In genomic region chr4:80207664-80208063, GRCh38 we compare ENCODE assay signal across 16 cellular contexts. TPM values are rescaled to one million over a fixed set of nuclear protein-coding genes. Genes with fewer than 3 reads are reported as not detected.
DNase-seq lines count a peak whose midpoint lies in the region; ATAC-seq, FAIRE-seq and TF ChIP-seq lines count a peak whose summit lies in the region.
"Had no signal": no experiment of that assay in that cellular context is flagged by ENCODE, and none has a peak within 500 bp of the region (broad histone marks: within the 10 kb centered on the region; RNA-seq: fewer than 3 reads in every experiment).

No MANE protein-coding gene starts in this region.

- peaks cover 25% of the 10 kb centered on the region for H3K27me3 Mint-ChIP-seq in stimulated activated naive CD8-positive, alpha-beta T cell treated with anti-CD3 and anti-CD28 coated beads, Interleukin-15, Interleukin-2, amounts not matched to agents 100 ng/mL and 50 ng/mL, for 24 hours
- peaks cover 56% of the 10 kb centered on the region for H3K27me3 Mint-ChIP-seq in neural progenitor cell (ENCODE audit: insufficient read depth, low read depth)
- H3K27me3 Mint-ChIP-seq in naive thymus-derived CD4-positive, alpha-beta T cell: peaks cover 0 to 49% (median 18%) of the 10 kb centered on the region in 5 donors

- no peak overlapping the region for H3K18ac ChIP-seq in H1 (ENCODE audit: extremely low read depth, low read length)

- peak overlapping the region; percentile 50 for H3K27ac Mint-ChIP-seq in stimulated activated naive CD8-positive, alpha-beta T cell treated with anti-CD3 and anti-CD28 coated beads, Interleukin-15, Interleukin-2, amounts not matched to agents 100 ng/mL and 50 ng/mL, for 24 hours
- H3K27ac Mint-ChIP-seq in neural progenitor cell: no peak overlapping the region
- H3K27ac Mint-ChIP-seq in naive thymus-derived CD4-positive, alpha-beta T cell: peak overlapping the region in 1 of 9 donors; percentile 3
- H3K27ac Mint-ChIP-seq: CD4-positive, alpha-beta T cell had no signal

- H3K9me3 Mint-ChIP-seq in stimulated activated naive CD8-positive, alpha-beta T cell treated with anti-CD3 and anti-CD28 coated beads, Interleukin-15, Interleukin-2, amounts not matched to agents 100 ng/mL and 50 ng/mL, for 24 hours: no peaks in the 10 kb centered on the region
- H3K9me3 Mint-ChIP-seq in neural progenitor cell: peaks cover 11% of the 10 kb centered on the region
- no peaks in the 10 kb centered on the region for H3K9me3 Mint-ChIP-seq in naive thymus-derived CD4-positive, alpha-beta T cell
- H3K9me3 Mint-ChIP-seq: CD4-positive, alpha-beta T cell had no signal

- H3K9me3 ChIP-seq in H1 (ENCODE audit: insufficient read depth in 2 of 2, low read depth in 1 of 2, low read length in 1 of 2): no peaks in the 10 kb centered on the region
- no peaks in the 10 kb centered on the region for H3K9me3 ChIP-seq in neural progenitor cell (ENCODE audit: low read depth)
- H3K9me3 ChIP-seq in naive thymus-derived CD4-positive, alpha-beta T cell (ENCODE audit: control insufficient read depth in 2 of 3, low read length in 3 of 3): no peaks in the 10 kb centered on the region

- H3F3A ChIP-seq in neural progenitor cell (ENCODE audit: low read depth): peaks cover 10% of the 10 kb centered on the region

- peak overlapping the region; percentile 50 to 72 for H3K4me2 ChIP-seq in H1 (ENCODE audit: insufficient read depth in 1 of 2, low read depth in 2 of 2, low read length in 2 of 2)
- peak overlapping the region; percentile 57 for H3K4me2 ChIP-seq in neural progenitor cell

- no peak overlapping the region for H4K8ac ChIP-seq in H1 (ENCODE audit: extremely low read depth, insufficient read depth, low read length)

- no peak for TF ChIP-seq RAD21 in H1 (IDR thresholded peaks at IDR 0.05 in 1 of 2, conservative IDR thresholded peaks at IDR 0.05 in 1 of 2; ENCODE audit: low read depth in 2 of 2, low read length in 2 of 2)

- ATAC-seq in stimulated activated naive CD8-positive, alpha-beta T cell treated with anti-CD3 and anti-CD28 coated beads, Interleukin-15, Interleukin-2, amounts not matched to agents 100 U/mL and 50 U/mL, for 24 hours: no peak
- no peak for ATAC-seq in naive thymus-derived CD4-positive, alpha-beta T cell
- ATAC-seq in GM21576 (IDR thresholded peaks at IDR 0.05; ENCODE audit: unreplicated experiment): no peak
- ATAC-seq: Panc1 had no signal

- H3K23ac ChIP-seq in H1 (ENCODE audit: insufficient read length): no peak overlapping the region

- POLR2A ChIA-PET in H1 (lab: Charles Lee; ENCODE audit: partially characterized antibody): no interaction called here
- POLR2A ChIA-PET in naive thymus-derived CD4-positive, alpha-beta T cell (lab: Charles Lee): no interaction called here

- H4K5ac ChIP-seq in H1 (ENCODE audit: insufficient read length, low read depth, low read length): no peak overlapping the region

- TF ChIP-seq CTCF in H1 (IDR thresholded peaks at IDR 0.05; ENCODE audit: control extremely low read depth in 1 of 3, insufficient read depth in 1 of 3, low read depth in 1 of 3, low read length in 3 of 3): no peak
- TF ChIP-seq CTCF in neural progenitor cell (IDR thresholded peaks at IDR 0.05): no peak

- no peak overlapping the region; a peak in 1 of 7 replicates for H3K9ac ChIP-seq in H1 (replicated peaks in 1 of 4; ENCODE audit: extremely low read depth in 1 of 4, low read depth in 3 of 4, low read length in 3 of 4)
- no peak overlapping the region for H3K9ac ChIP-seq in neural progenitor cell

- H4K91ac ChIP-seq in H1 (replicated peaks; ENCODE audit: insufficient read length, low read length): no peak overlapping the region

- no peak overlapping the region for H2BK20ac ChIP-seq in H1 (ENCODE audit: low read length)

- H4K20me1 ChIP-seq in H1 (replicated peaks in 1 of 2; ENCODE audit: control insufficient read depth in 1 of 2, insufficient read depth in 2 of 2, low read length in 2 of 2) (peaks cover 9 to 23% of the 10 kb centered on the region in 2 experiments), neural progenitor cell (ENCODE audit: low read depth) (peaks cover 31% of the 10 kb centered on the region)

- FAIRE-seq in H1 (lab: Jason Lieb, UNC): no peak
- FAIRE-seq: D721Med had no signal

- H3K4ac ChIP-seq in H1 (replicated peaks; ENCODE audit: insufficient read length, low read depth, low read length): no peak overlapping the region

- H3K79me1 ChIP-seq in H1 (ENCODE audit: low read depth, low read length): no peaks in the 10 kb centered on the region

- H3K36me3 ChIP-seq in H1 (ENCODE audit: control insufficient read depth in 2 of 4, insufficient read depth in 4 of 4, low read length in 3 of 4) (peaks cover 0 to 1% (median 0%) of the 10 kb centered on the region in 4 experiments; a peak in 1 of 8 replicates), neural progenitor cell (no peaks in the 10 kb centered on the region)
- no peaks in the 10 kb centered on the region for H3K36me3 ChIP-seq in naive thymus-derived CD4-positive, alpha-beta T cell (ENCODE audit: control insufficient read depth in 2 of 3, insufficient read depth in 3 of 3, low read length in 3 of 3)

- H2BK120ac ChIP-seq in H1 (replicated peaks; ENCODE audit: low read depth, low read length): no peak overlapping the region

- no peaks in the 10 kb centered on the region for H3K79me2 ChIP-seq in H1 (ENCODE audit: control insufficient read depth in 1 of 2, insufficient read depth in 2 of 2, low read length in 2 of 2)
- H3K79me2 ChIP-seq in neural progenitor cell (ENCODE audit: low read depth): no peaks in the 10 kb centered on the region

- H3K27ac ChIP-seq in H1 (ENCODE audit: low read depth, low read length): no peak overlapping the region
- H3K27ac ChIP-seq in neural progenitor cell: no peak overlapping the region
- no peak overlapping the region for H3K27ac ChIP-seq in naive thymus-derived CD4-positive, alpha-beta T cell (ENCODE audit: low read depth, low read length)

- H3K4me1 ChIP-seq in H1 (replicated peaks in 1 of 4; ENCODE audit: control insufficient read depth in 3 of 4, insufficient read depth in 4 of 4, low read length in 3 of 4): peaks cover 0 to 14% (median 3%) of the 10 kb centered on the region in 4 experiments; a peak in 4 of 7 replicates
- peaks cover 7% of the 10 kb centered on the region for H3K4me1 ChIP-seq in neural progenitor cell
- no peaks in the 10 kb centered on the region for H3K4me1 ChIP-seq in naive thymus-derived CD4-positive, alpha-beta T cell (ENCODE audit: control insufficient read depth in 2 of 2, insufficient read depth in 2 of 2, low read length in 2 of 2)

- TF ChIP-seq POLR2A in H1 (IDR thresholded peaks at IDR 0.05; ENCODE audit: control extremely low read depth in 1 of 2, low read depth in 2 of 2, low read length in 2 of 2): no peak

- H3K4me3 Mint-ChIP-seq in stimulated activated naive CD8-positive, alpha-beta T cell treated with anti-CD3 and anti-CD28 coated beads, Interleukin-15, Interleukin-2, amounts not matched to agents 100 ng/mL and 50 ng/mL, for 24 hours: no peak overlapping the region
- no peak overlapping the region for H3K4me3 Mint-ChIP-seq in neural progenitor cell
- no peak overlapping the region for H3K4me3 Mint-ChIP-seq in naive thymus-derived CD4-positive, alpha-beta T cell

- no peak overlapping the region for H2BK5ac ChIP-seq in H1 (ENCODE audit: low read depth, low read length)

- H3K27me3 ChIP-seq in H1 (replicated peaks in 1 of 4; ENCODE audit: control insufficient read depth in 3 of 4, extremely low read depth in 1 of 4, insufficient read depth in 3 of 4, low read length in 3 of 4) (peaks cover 55 to 80% (median 70%) of the 10 kb centered on the region in 4 experiments), neural progenitor cell (peaks cover 100% of the 10 kb centered on the region)
- H3K27me3 ChIP-seq in naive thymus-derived CD4-positive, alpha-beta T cell (ENCODE audit: control insufficient read depth in 2 of 2, insufficient read depth in 2 of 2, low read length in 2 of 2): no peaks in the 10 kb centered on the region

- H2AFZ ChIP-seq in H1 (ENCODE audit: low read length) (no peak overlapping the region), neural progenitor cell (replicated peaks) (no peak overlapping the region)

- H2BK15ac ChIP-seq in H1 (ENCODE audit: low read length): no peak overlapping the region

- H3K14ac ChIP-seq in H1 (ENCODE audit: insufficient read length): no peak overlapping the region

- H2AK5ac ChIP-seq in H1 (ENCODE audit: low read depth, low read length): 0 out of 2 replicates have a peak overlapping the region, but pooled peaks have one; percentile 57

- no peaks in the 10 kb centered on the region for H3K36me3 Mint-ChIP-seq in stimulated activated naive CD8-positive, alpha-beta T cell treated with anti-CD3 and anti-CD28 coated beads, Interleukin-15, Interleukin-2, amounts not matched to agents 100 ng/mL and 50 ng/mL, for 24 hours (ENCODE audit: low read depth)
- peaks cover 12% of the 10 kb centered on the region for H3K36me3 Mint-ChIP-seq in neural progenitor cell
- peaks cover 0 to 2% (median 0%) of the 10 kb centered on the region in 5 donors for H3K36me3 Mint-ChIP-seq in naive thymus-derived CD4-positive, alpha-beta T cell

- 0 out of 2 replicates have a peak overlapping the region, but pooled peaks have one; percentile 41 for H2BK12ac ChIP-seq in H1 (ENCODE audit: low read depth, low read length)

- CTCF ChIA-PET in H1 (lab: Charles Lee; ENCODE audit: partially characterized antibody): interaction anchor here (1.2 to 3.5 kb wide), 5 partner anchors 8 to 23 kb away, joined by 4 to 10 read pairs (median 6); partner anchors contain the start of gene PRDM8
- CTCF ChIA-PET in naive thymus-derived CD4-positive, alpha-beta T cell (lab: Charles Lee): interaction anchor here (0.7 to 0.8 kb wide), 3 partner anchors 11 to 232 kb away, joined by 3 read pairs; partner anchors contain the start of gene PRDM8

- 68% methylated on average over 10 of the region's 10 CpGs; no CpG with 5 or more reads in 1 of the 2 experiments for WGBS in H1 (ENCODE audit: extremely low coverage in 1 of 2, insufficient coverage in 1 of 2, insufficient read length in 1 of 2, insufficient replicate concordance in 2 of 2, low coverage in 1 of 2, low lambda C conversion rate in 2 of 2, missing lambda C conversion rate in 1 of 2), 2 experiments

- peaks cover 7% of the 10 kb centered on the region for H3K4me1 Mint-ChIP-seq in stimulated activated naive CD8-positive, alpha-beta T cell treated with anti-CD3 and anti-CD28 coated beads, Interleukin-15, Interleukin-2, amounts not matched to agents 100 ng/mL and 50 ng/mL, for 24 hours (ENCODE audit: low read depth)
- H3K4me1 Mint-ChIP-seq in neural progenitor cell: peaks cover 5% of the 10 kb centered on the region
- H3K4me1 Mint-ChIP-seq in naive thymus-derived CD4-positive, alpha-beta T cell: peaks cover 0 to 8% (median 6%) of the 10 kb centered on the region in 7 donors

- no peak for TF ChIP-seq EP300 in H1 (IDR thresholded peaks at IDR 0.05; ENCODE audit: borderline replicate concordance in 1 of 2, low read depth in 2 of 2, low read length in 2 of 2)

- no peak for DNase-seq in stimulated activated naive CD8-positive, alpha-beta T cell treated with anti-CD3 and anti-CD28 coated beads, Interleukin-15, Interleukin-2, amounts not matched to agents 100 U/mL and 50 U/mL, for 24 hours
- no peak for DNase-seq in H1 (ENCODE audit: low read depth in 1 of 2, low spot score in 2 of 2)
- DNase-seq in neural progenitor cell (ENCODE audit: low spot score): no peak
- no peak for DNase-seq in naive thymus-derived CD4-positive, alpha-beta T cell
- no peak for DNase-seq in activated CD4-positive, alpha-beta T cell treated with anti-CD3 and anti-CD28 coated beads for 1 hour
- DNase-seq: AML-193; CD4-positive, alpha-beta T cell; DMS79 treated with DMSO at 0.1 percent for 48 hours; GDM1; GOT3; NCI-H187 treated with DMSO at 0.1 percent for 48 hours; NCI-H446 had no signal

- H3K4me3 ChIP-seq in H1 (ENCODE audit: extremely low read depth in 1 of 4, insufficient read depth in 2 of 4, low read depth in 3 of 4, low read length in 4 of 4) (peak overlapping the region in 1 of 4 experiments; percentile 51; a peak in 2 of 8 replicates), neural progenitor cell (no peak overlapping the region)
- no peak overlapping the region for H3K4me3 ChIP-seq in naive thymus-derived CD4-positive, alpha-beta T cell (ENCODE audit: low read length)

- intact Hi-C loops in naive thymus-derived CD4-positive, alpha-beta T cell (cut with micrococcal nuclease): no loop called here

- peaks cover 8% of the 10 kb centered on the region; the same call in 1 of the 2 replicates for H3K23me2 ChIP-seq in H1 (ENCODE audit: low read depth, low read length)

- H3K56ac ChIP-seq in H1 (replicated peaks; ENCODE audit: insufficient read length, low read depth, low read length): peak overlapping the region; percentile 100

RNA-seq across cellular contexts. Expression of gene PRDM8, which starts 10.4 kb away (rescaled TPM):
- 0.10 TPM in 1 of 2 replicates, not detected in the other for total RNA-seq in H1 (2021; fragmentation: NEBNext Ultra II Directional; extraction: Animal tissue kit (Norgen Biotek cat#: 25700))
- 0.03 TPM in 1 of 2 replicates, not detected in the other for polyA plus RNA-seq in H1 (2011; rRNA removed)
- polyA plus RNA-seq in H1 (2011; cell fraction: cytosol; rRNA removed): 0.03 TPM
- polyA plus RNA-seq in H1 (2011; cell fraction: nucleus; rRNA removed): 0.13 TPM
- polyA plus RNA-seq in H1 (2012, experiment 1 of 2): not detected in 4 replicates
- not detected for polyA plus RNA-seq in H1 (2012, experiment 2 of 2)
- 0.08 TPM for polyA plus RNA-seq in H1 (2013, experiment 1 of 2)
- 0.07 TPM for polyA plus RNA-seq in H1 (2013, experiment 2 of 2)
- not detected in 2 replicates for polyA minus RNA-seq in H1 (2011; rRNA and poly(A)+ RNA removed)
- polyA minus RNA-seq in H1 (2011; cell fraction: cytosol; rRNA and poly(A)+ RNA removed): not detected
- not detected for polyA minus RNA-seq in H1 (2011; cell fraction: nucleus; rRNA and poly(A)+ RNA removed)
- total RNA-seq in neural progenitor cell (ENCODE audit: low replicate concordance): 0.03 TPM in 1 of 2 replicates, not detected in the other
- 10 to 100 TPM in 3 of 5 experiments, 1 to 10 TPM in 2; 4.2 to 13.7 (median 10.4) TPM for total RNA-seq in naive thymus-derived CD4-positive, alpha-beta T cell
- 1 to 10 TPM; 1.3 to 2.5 TPM for polyA plus RNA-seq in naive thymus-derived CD4-positive, alpha-beta T cell

RNA-seq across cellular contexts. Expression of gene FGF5, which starts 58.8 kb away (rescaled TPM):
- total RNA-seq in H1 (2021; fragmentation: NEBNext Ultra II Directional; extraction: Animal tissue kit (Norgen Biotek cat#: 25700)): not detected in 2 replicates
- polyA plus RNA-seq in H1 (2011; rRNA removed): not detected in 2 replicates
- polyA plus RNA-seq in H1 (2011; cell fraction: cytosol; rRNA removed): not detected
- polyA plus RNA-seq in H1 (2011; cell fraction: nucleus; rRNA removed): not detected
- polyA plus RNA-seq in H1 (2012, experiment 1 of 2): not detected in 4 replicates
- not detected for polyA plus RNA-seq in H1 (2012, experiment 2 of 2)
- not detected for polyA plus RNA-seq in H1 (2013, experiment 1 of 2)
- not detected for polyA plus RNA-seq in H1 (2013, experiment 2 of 2)
- polyA minus RNA-seq in H1 (2011; rRNA and poly(A)+ RNA removed): not detected in 2 replicates
- polyA minus RNA-seq in H1 (2011; cell fraction: cytosol; rRNA and poly(A)+ RNA removed): not detected
- not detected for polyA minus RNA-seq in H1 (2011; cell fraction: nucleus; rRNA and poly(A)+ RNA removed)
- not detected in 2 replicates for total RNA-seq in neural progenitor cell (ENCODE audit: low replicate concordance)
- under 1 TPM in 1 of 5 experiments, not detected in 4; 0.05 TPM for total RNA-seq in naive thymus-derived CD4-positive, alpha-beta T cell
- not detected for polyA plus RNA-seq in naive thymus-derived CD4-positive, alpha-beta T cell
